ENCODE assay signal across 33 cellular contexts in genomic region chr2:31112544-31112943, GRCh38. TPM values are rescaled to one million over a fixed set of nuclear protein-coding genes. Genes with fewer than 3 reads are reported as not detected.
"Had no signal": no experiment of that assay in that cellular context is flagged by ENCODE, and none has a peak within 500 bp of the region (broad histone marks: within the 10 kb centered on the region; RNA-seq: fewer than 3 reads in every experiment).

No MANE protein-coding gene starts in this region.

- H3K4me1 ChIP-seq: adrenal gland, body of pancreas, breast epithelium had no signal

- ATAC-seq: activated naive CD4-positive, alpha-beta T cell treated with anti-CD3 and anti-CD28 coated beads, Interleukin-2, amount 50 U/mL, for 72 hours; activated naive CD8-positive, alpha-beta T cell treated with anti-CD3 and anti-CD28 coated beads, Interleukin-2, amount 50 U/mL, for 24 hours; activated T-cell treated with anti-CD3 and anti-CD28 coated beads, Interleukin-2, amount 50 U/mL, for 4 hours; activated T-cell treated with anti-CD3 and anti-CD28 coated beads, Interleukin-2, amount 50 U/mL, for 72 hours; activated T-helper 17 cell treated with anti-CD3 and anti-CD28 coated beads, Interleukin-2, amount 50 U/mL, for 72 hours; body of pancreas had no signal

- H3K4me3 ChIP-seq: adrenal gland, ascending aorta, body of pancreas, breast epithelium, cardiac muscle cell had no signal

- H3K27ac ChIP-seq: adrenal gland, ascending aorta, body of pancreas, brain microvascular endothelial cell, breast epithelium, cardiac muscle cell had no signal

- FAIRE-seq: astrocyte had no signal

- H3K36me3 ChIP-seq: adrenal gland, ascending aorta, brain microvascular endothelial cell, breast epithelium, cardiac muscle cell had no signal

- DNase-seq: activated effector memory CD4-positive, alpha-beta T cell treated with anti-CD3 and anti-CD28 coated beads, Interleukin-2, amount 50 U/mL, for 16 hours; activated effector memory CD4-positive, alpha-beta T cell treated with Interleukin-2 at 50 U/mL for 16 hours; activated gamma-delta T cell; activated gamma-delta T cell treated with Interleukin-2 at 50 U/mL for 16 hours; activated naive CD4-positive, alpha-beta T cell; activated naive CD4-positive, alpha-beta T cell treated with anti-CD3 and anti-CD28 coated beads for 36 hours; activated naive CD4-positive, alpha-beta T cell treated with anti-CD3 and anti-CD28 coated beads, Interleukin-2, amount 10 ng/mL, durations not matched to agents 7 days and 5 days; activated naive CD4-positive, alpha-beta T cell treated with anti-CD3 and anti-CD28 coated beads, Interleukin-2, amount 50 U/mL, for 16 hours; activated naive CD4-positive, alpha-beta T cell treated with Interleukin-2 at 50 U/mL for 16 hours; activated naive CD8-positive, alpha-beta T cell treated with anti-CD3 and anti-CD28 coated beads for 36 hours; activated naive CD8-positive, alpha-beta T cell treated with anti-CD3 and anti-CD28 coated beads, Interleukin-2, amount 10 ng/mL, durations not matched to agents 7 days and 5 days; activated naive CD8-positive, alpha-beta T cell treated with anti-CD3 and anti-CD28 coated beads, Interleukin-2, amount 50 U/mL, for 24 hours; activated T-cell treated with anti-CD3 and anti-CD28 coated beads, Interleukin-2, amount 50 U/mL, for 1 hour; activated T-cell treated with anti-CD3 and anti-CD28 coated beads, Interleukin-2, amount 50 U/mL, for 24 hours; activated T-cell treated with anti-CD3 and anti-CD28 coated beads, Interleukin-2, amount 50 U/mL, for 4 hours; activated T-cell treated with anti-CD3 and anti-CD28 coated beads, Interleukin-2, amount 50 U/mL, for 48 hours; activated T-cell treated with anti-CD3 and anti-CD28 coated beads, Interleukin-2, amount 50 U/mL, for 72 hours; adrenal gland; amniotic stem cell; amygdala; anterior cingulate cortex; aorta; body of pancreas; brain microvascular endothelial cell; caudate nucleus; central memory CD4-positive, alpha-beta T cell; cerebellar nuclear complex had no signal

- H3K27me3 ChIP-seq: adrenal gland, ascending aorta, body of pancreas, brain microvascular endothelial cell, breast epithelium, cardiac muscle cell had no signal

- H3K9me3 ChIP-seq: adrenal gland, ascending aorta, body of pancreas, breast epithelium had no signal

RNA-seq across cellular contexts. Expression of gene GALNT14, which starts 25.7 kb away (rescaled TPM):
- total RNA-seq: activated naive CD8-positive, alpha-beta T cell treated with anti-CD3 and anti-CD28 coated beads, Interleukin-2, amount 10 ng/mL, durations not matched to agents 7 days and 5 days; ascending aorta had no signal
